ENCODE assay signal across 10 cellular contexts in the genomic region with DNA sequence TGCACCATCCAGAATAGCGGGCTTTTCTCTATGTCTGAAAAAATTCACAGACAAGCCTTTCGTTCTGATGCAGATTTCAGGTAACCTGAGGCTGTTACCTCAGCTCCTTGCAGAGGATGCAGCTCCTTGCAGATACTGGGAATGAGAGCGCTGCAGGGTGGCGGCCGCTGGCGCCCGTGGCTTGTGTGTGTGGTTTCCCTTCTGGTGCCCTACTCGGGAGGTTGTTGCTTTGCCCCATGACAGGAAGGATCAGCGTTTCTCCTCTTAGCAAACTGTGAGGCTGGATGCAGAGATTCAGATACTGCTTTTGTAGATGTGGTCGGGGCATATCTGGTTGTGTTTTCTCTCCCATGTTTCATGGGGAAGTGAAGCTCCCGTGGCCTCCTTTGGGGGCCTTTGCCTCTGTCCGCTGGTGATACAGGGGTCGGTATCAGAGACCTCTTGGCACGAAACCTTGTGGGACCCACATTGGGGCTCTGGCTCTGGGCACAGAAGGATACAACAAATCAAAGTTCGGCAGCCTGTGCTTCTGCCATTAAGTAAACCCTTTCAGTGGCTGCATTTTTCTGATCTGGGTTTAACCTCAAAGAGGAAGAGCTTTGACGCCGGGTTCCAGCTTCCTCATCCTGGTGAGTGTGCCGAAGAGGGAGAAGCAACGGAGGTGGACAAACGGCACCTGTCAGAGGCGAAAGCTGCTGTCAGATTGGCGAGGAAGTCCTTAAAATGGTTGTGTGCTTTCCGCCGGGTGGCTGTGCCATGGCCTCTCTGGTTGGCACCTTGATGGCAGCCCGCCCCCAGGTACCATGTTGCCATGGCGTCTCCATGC.
A peak's percentile ranks its signal among the peaks of the same experiment; 100 is the strongest.
DNase-seq lines count a peak whose midpoint lies in the region; ATAC-seq, FAIRE-seq and TF ChIP-seq lines count a peak whose summit lies in the region.
"Had no signal": no experiment of that assay in that cellular context is flagged by ENCODE, and none has a peak within 500 bp of the region (broad histone marks: within the 10 kb centered on the region; RNA-seq: fewer than 3 reads in every experiment).

No MANE protein-coding gene starts in this region.

- no peak overlapping the region for H2BK5ac ChIP-seq in H1 (ENCODE audit: low read depth, low read length)

- CTCF ChIA-PET in H1 (lab: Charles Lee; ENCODE audit: partially characterized antibody), result interaction anchor here (0.6 to 3.1 kb wide), 13 partner anchors 7 to 683 kb away, joined by 3 to 16 read pairs (median 4); no protein-coding TSS in a partner anchor

- H3K9ac ChIP-seq in H1 (replicated peaks in 1 of 4; ENCODE audit: extremely low read depth in 1 of 4, low read depth in 3 of 4, low read length in 3 of 4), result no peak overlapping the region

- H3K9me3 ChIP-seq in H1 (ENCODE audit: insufficient read depth in 2 of 2, low read depth in 1 of 2, low read length in 1 of 2), result no peaks in the 10 kb centered on the region
- no peaks in the 10 kb centered on the region for H3K9me3 ChIP-seq in testis

- no peak overlapping the region for H2BK12ac ChIP-seq in H1 (ENCODE audit: low read depth, low read length)

- TF ChIP-seq POLR2A in H1 (IDR thresholded peaks at IDR 0.05; ENCODE audit: control extremely low read depth in 1 of 2, low read depth in 2 of 2, low read length in 2 of 2), result no peak
- no peak for TF ChIP-seq POLR2A in testis (IDR thresholded peaks at IDR 0.05)

- peak overlapping the region; percentile 10 for H4K91ac ChIP-seq in H1 (replicated peaks; ENCODE audit: insufficient read length, low read length)

- H3K4me3 Mint-ChIP-seq in activated T-cell treated with anti-CD3 and anti-CD28 coated beads, Interleukin-2, amount 50 U/mL, for 24 hours, result peak overlapping the region; percentile 36
- H3K4me3 Mint-ChIP-seq: nephron progenitor cell had no signal

- H2BK120ac ChIP-seq in H1 (replicated peaks; ENCODE audit: low read depth, low read length), result no peak overlapping the region

- no peaks in the 10 kb centered on the region for H3K23me2 ChIP-seq in H1 (ENCODE audit: low read depth, low read length)

- H3K4me1 Mint-ChIP-seq in activated T-cell treated with anti-CD3 and anti-CD28 coated beads, Interleukin-2, amount 50 U/mL, for 24 hours (ENCODE audit: low read depth), result peaks cover 33% of the 10 kb centered on the region

- no peak for ATAC-seq in HG02678 (IDR thresholded peaks at IDR 0.05; ENCODE audit: unreplicated experiment)
- ATAC-seq in HG03135 (IDR thresholded peaks at IDR 0.05; ENCODE audit: unreplicated experiment), result no peak

- H3K4ac ChIP-seq in H1 (replicated peaks; ENCODE audit: insufficient read length, low read depth, low read length), result no peak overlapping the region

- no peaks in the 10 kb centered on the region for H3K9me3 Mint-ChIP-seq in activated T-cell treated with anti-CD3 and anti-CD28 coated beads, Interleukin-2, amount 50 U/mL, for 24 hours
- H3K9me3 Mint-ChIP-seq: nephron progenitor cell had no signal

- H3K18ac ChIP-seq in H1 (ENCODE audit: extremely low read depth, low read length), result no peak overlapping the region

- H4K20me1 ChIP-seq in H1 (replicated peaks in 1 of 2; ENCODE audit: control insufficient read depth in 1 of 2, insufficient read depth in 2 of 2, low read length in 2 of 2), result no peaks in the 10 kb centered on the region

- H3K27me3 ChIP-seq in H1 (replicated peaks in 1 of 4; ENCODE audit: control insufficient read depth in 3 of 4, extremely low read depth in 1 of 4, insufficient read depth in 3 of 4, low read length in 3 of 4) (no peaks in the 10 kb centered on the region; a peak in 1 of 7 replicates), testis (no peaks in the 10 kb centered on the region)

- DNase-seq in activated T-cell treated with anti-CD3 and anti-CD28 coated beads, Interleukin-2, amount 50 U/mL, for 24 hours, result no peak
- DNase-seq in activated T-cell treated with anti-CD3 and anti-CD28 coated beads for 4 hours (no peak), SKM-1 treated with dmso at 0.1 percent for 144 hours (lab: John Stamatoyannopoulos, UW; ENCODE audit: unreplicated experiment) (peak; percentile 79), H1 (ENCODE audit: low read depth in 1 of 2, low spot score in 2 of 2) (no peak), testis (peak; percentile 13), NCI-H146 (lab: John Stamatoyannopoulos, UW) (no peak)
- DNase-seq: NCI-H1417, nephron progenitor cell had no signal

- no peaks in the 10 kb centered on the region for H3K36me3 ChIP-seq in H1 (ENCODE audit: control insufficient read depth in 2 of 4, insufficient read depth in 4 of 4, low read length in 3 of 4)
- no peaks in the 10 kb centered on the region for H3K36me3 ChIP-seq in testis (ENCODE audit: low read depth, missing control alignments)

- no peak overlapping the region for H3K4me2 ChIP-seq in H1 (ENCODE audit: insufficient read depth in 1 of 2, low read depth in 2 of 2, low read length in 2 of 2)

- WGBS in H1 (ENCODE audit: extremely low coverage in 1 of 2, insufficient coverage in 1 of 2, insufficient read length in 1 of 2, insufficient replicate concordance in 2 of 2, low coverage in 1 of 2, low lambda C conversion rate in 2 of 2, missing lambda C conversion rate in 1 of 2), 2 experiments, result 86% methylated on average over 26 of the region's 26 CpGs; no CpG with 5 or more reads in 1 of the 2 experiments
- 81 to 83% methylated on average over 24 to 26 of the region's 26 CpGs for WGBS in testis, 2 donors

- no peaks in the 10 kb centered on the region for H3K27me3 Mint-ChIP-seq in activated T-cell treated with anti-CD3 and anti-CD28 coated beads, Interleukin-2, amount 50 U/mL, for 24 hours

- H2AFZ ChIP-seq in H1 (ENCODE audit: low read length), result no peak overlapping the region

- POLR2A ChIA-PET in H1 (lab: Charles Lee; ENCODE audit: partially characterized antibody), result interaction anchor here (1.5 kb wide), 1 partner anchor 12 kb away, joined by 4 read pairs; no protein-coding TSS in a partner anchor

- FAIRE-seq in H1 (lab: Jason Lieb, UNC), result no peak

- peaks cover 15% of the 10 kb centered on the region for H3K36me3 Mint-ChIP-seq in activated T-cell treated with anti-CD3 and anti-CD28 coated beads, Interleukin-2, amount 50 U/mL, for 24 hours (ENCODE audit: low read depth)

- no peaks in the 10 kb centered on the region for H3K79me2 ChIP-seq in H1 (ENCODE audit: control insufficient read depth in 1 of 2, insufficient read depth in 2 of 2, low read length in 2 of 2)

- no peak for TF ChIP-seq CTCF in H1 (IDR thresholded peaks at IDR 0.05; ENCODE audit: control extremely low read depth in 1 of 3, insufficient read depth in 1 of 3, low read depth in 1 of 3, low read length in 3 of 3)
- TF ChIP-seq CTCF in testis (IDR thresholded peaks at IDR 0.05), result no peak

- peak overlapping the region; percentile 74 for H3K27ac Mint-ChIP-seq in activated T-cell treated with anti-CD3 and anti-CD28 coated beads, Interleukin-2, amount 50 U/mL, for 24 hours
- H3K27ac Mint-ChIP-seq: nephron progenitor cell had no signal

- no peaks in the 10 kb centered on the region for H3K79me1 ChIP-seq in H1 (ENCODE audit: low read depth, low read length)

- no peak overlapping the region for H3K14ac ChIP-seq in H1 (ENCODE audit: insufficient read length)

- H3K23ac ChIP-seq in H1 (ENCODE audit: insufficient read length), result no peak overlapping the region

- no peak overlapping the region for H2BK15ac ChIP-seq in H1 (ENCODE audit: low read length)

- no peak overlapping the region for H2BK20ac ChIP-seq in H1 (ENCODE audit: low read length)

- intact Hi-C loops in testis (cut with DNase I; ENCODE audit: low total_unique reads), result loop anchor here (5.0 to 10.0 kb wide), 2 partner anchors 50 to 208 kb away; no protein-coding TSS in a partner anchor

- H4K8ac ChIP-seq in H1 (ENCODE audit: extremely low read depth, insufficient read depth, low read length), result no peak overlapping the region

- no peak overlapping the region for H4K5ac ChIP-seq in H1 (ENCODE audit: insufficient read length, low read depth, low read length)

- TF ChIP-seq RAD21 in H1 (IDR thresholded peaks at IDR 0.05 in 1 of 2, conservative IDR thresholded peaks at IDR 0.05 in 1 of 2; ENCODE audit: low read depth in 2 of 2, low read length in 2 of 2), result no peak

- H3K27ac ChIP-seq in H1 (ENCODE audit: low read depth, low read length), result no peak overlapping the region
- no peak overlapping the region for H3K27ac ChIP-seq in testis

- no peak for TF ChIP-seq EP300 in H1 (IDR thresholded peaks at IDR 0.05; ENCODE audit: borderline replicate concordance in 1 of 2, low read depth in 2 of 2, low read length in 2 of 2)

- H3K4me1 ChIP-seq in H1 (replicated peaks in 1 of 4; ENCODE audit: control insufficient read depth in 3 of 4, insufficient read depth in 4 of 4, low read length in 3 of 4) (peaks cover 0 to 12% (median 5%) of the 10 kb centered on the region in 4 experiments; a peak in 4 of 7 replicates), testis (peaks cover 5% of the 10 kb centered on the region)

- no peak overlapping the region for H2AK5ac ChIP-seq in H1 (ENCODE audit: low read depth, low read length)

- H3K4me3 ChIP-seq in H1 (ENCODE audit: extremely low read depth in 1 of 4, insufficient read depth in 2 of 4, low read depth in 3 of 4, low read length in 4 of 4), result no peak overlapping the region
- no peak overlapping the region for H3K4me3 ChIP-seq in testis

- no peak overlapping the region for H3K56ac ChIP-seq in H1 (replicated peaks; ENCODE audit: insufficient read length, low read depth, low read length)

TF ChIP-seq in H1, 55 proteins besides CTCF, POLR2A, EP300 and RAD21:
- TF ChIP-seq JUND (IDR thresholded peaks at IDR 0.05; ENCODE audit: low read length) (no peak), SP4 (IDR thresholded peaks at IDR 0.05; ENCODE audit: low read length) (no peak)

Comparison
In these comparisons a context has a peak if more than half of its experiments do, and no peak if none do; other contexts are left out.
1. DNase-seq: peak in SKM-1 treated with dmso at 0.1 percent for 144 hours (single experiment) and testis (single experiment); none in activated T-cell treated with anti-CD3 and anti-CD28 coated beads, Interleukin-2, amount 50 U/mL, for 24 hours (single experiment), activated T-cell treated with anti-CD3 and anti-CD28 coated beads for 4 hours (single experiment), H1 (0 of 2) and NCI-H146 (single experiment).